20 cellular contexts compared by ENCODE assay signal in genomic region chr7:71761336-71761735, GRCh38.
DNase-seq lines count a peak whose midpoint lies in the region; ATAC-seq, FAIRE-seq and TF ChIP-seq lines count a peak whose summit lies in the region.
"Had no signal": no experiment of that assay in that cellular context is flagged by ENCODE, and none has a peak within 500 bp of the region (broad histone marks: within the 10 kb centered on the region; RNA-seq: fewer than 3 reads in every experiment).

No MANE protein-coding gene starts in this region.

- H3K9me3 Mint-ChIP-seq in activated T-helper 1 cell treated with anti-CD3 and anti-CD28 coated beads, Interleukin-12 subunit alpha, Interleukin-12 subunit beta, Interleukin-2, Interleukin-4 antibody, amounts not matched to agents 30 ng/mL and 10 ng/mL and 1 ng/mL, durations not matched to agents 14 hours and 24 hours and 36 hours = peaks cover 15% of the 10 kb centered on the region

- no peak overlapping the region for H3K9ac ChIP-seq in K562 (ENCODE audit: insufficient read depth in 1 of 2, low read depth in 2 of 2, low read length in 2 of 2)
- H3K9ac ChIP-seq: BLaER1 had no signal

- no peaks in the 10 kb centered on the region for H3K4me1 Mint-ChIP-seq in activated T-helper 1 cell treated with anti-CD3 and anti-CD28 coated beads, Interleukin-12 subunit alpha, Interleukin-12 subunit beta, Interleukin-2, Interleukin-4 antibody, amounts not matched to agents 30 ng/mL and 10 ng/mL and 1 ng/mL, durations not matched to agents 14 hours and 24 hours and 36 hours (ENCODE audit: low read depth)
- H3K4me1 Mint-ChIP-seq: CD14-positive monocyte; CD4-positive, alpha-beta memory T cell; CD4-positive, CD25-positive, alpha-beta regulatory T cell; CD8-positive, alpha-beta memory T cell had no signal

- H3K4me3 Mint-ChIP-seq in activated T-helper 1 cell treated with anti-CD3 and anti-CD28 coated beads, Interleukin-12 subunit alpha, Interleukin-12 subunit beta, Interleukin-2, Interleukin-4 antibody, amounts not matched to agents 30 ng/mL and 10 ng/mL and 1 ng/mL, durations not matched to agents 14 hours and 24 hours and 36 hours = no peak overlapping the region
- H3K4me3 Mint-ChIP-seq: CD14-positive monocyte; CD4-positive, alpha-beta memory T cell; CD4-positive, CD25-positive, alpha-beta regulatory T cell; CD8-positive, alpha-beta memory T cell had no signal

- no peaks in the 10 kb centered on the region for H3K79me2 ChIP-seq in K562 (ENCODE audit: control insufficient read depth, insufficient read depth, low read length)

- H3K27ac ChIP-seq in K562 (ENCODE audit: extremely low read depth, low read depth, low read length) = no peak overlapping the region
- H3K27ac ChIP-seq: BLaER1 had no signal

- no peak for FAIRE-seq in K562 (lab: Jason Lieb, UNC)
- FAIRE-seq: GM12891, GM18507 had no signal

- no peaks in the 10 kb centered on the region for H3K27me3 ChIP-seq in K562 (ENCODE audit: control insufficient read depth in 2 of 2, insufficient read depth in 2 of 2, low read length in 2 of 2)
- H3K27me3 ChIP-seq: BE2C, BLaER1 had no signal

- no peak for TF ChIP-seq EP300 in K562 (IDR thresholded peaks at IDR 0.05; ENCODE audit: low read length)

- no peak overlapping the region for H2AFZ ChIP-seq in K562 (ENCODE audit: low read depth, low read length)

- H3K36me3 ChIP-seq in K562 (ENCODE audit: control insufficient read depth, insufficient read depth, low read length) = no peaks in the 10 kb centered on the region
- H3K36me3 ChIP-seq: BE2C, BLaER1 had no signal

- no peak for ATAC-seq in K562

- no peak for TF ChIP-seq POLR2A in K562 (conservative IDR thresholded peaks at IDR 0.05)

- no peak overlapping the region for H3K4me3 ChIP-seq in K562
- H3K4me3 ChIP-seq: BLaER1 had no signal

- DNase-seq in NCI-H2171 treated with DMSO at 0.1 percent for 48 hours (lab: John Stamatoyannopoulos, UW) (peak; percentile 11), NCI-H2171 (lab: John Stamatoyannopoulos, UW) (no peak), K562 (ENCODE audit: extremely low read depth in 1 of 4, low spot score in 3 of 4) (no peak), DMS114 treated with DMSO at 0.1 percent for 48 hours (lab: John Stamatoyannopoulos, UW; ENCODE audit: unreplicated experiment) (no peak), GM13977 (ENCODE audit: low spot score) (no peak)
- DNase-seq in activated T-helper 1 cell treated with anti-CD3 and anti-CD28 coated beads, Interleukin-12 subunit alpha, Interleukin-12 subunit beta, Interleukin-2, Interleukin-4 antibody, amounts not matched to agents 30 ng/mL and 10 ng/mL and 1 ng/mL, durations not matched to agents 14 hours and 24 hours and 36 hours (ENCODE audit: low spot score) = no peak
- DNase-seq: 8988T; ACHN; BE2C; C1 segment of cervical spinal cord; CD4-positive, alpha-beta memory T cell; CD4-positive, CD25-positive, alpha-beta regulatory T cell; CD8-positive, alpha-beta memory T cell; COR-L47; DMS79 treated with DMSO at 0.1 percent for 48 hours; GF-D8 had no signal

- no peaks in the 10 kb centered on the region for H3K27me3 Mint-ChIP-seq in activated T-helper 1 cell treated with anti-CD3 and anti-CD28 coated beads, Interleukin-12 subunit alpha, Interleukin-12 subunit beta, Interleukin-2, Interleukin-4 antibody, amounts not matched to agents 30 ng/mL and 10 ng/mL and 1 ng/mL, durations not matched to agents 14 hours and 24 hours and 36 hours (ENCODE audit: insufficient read depth)
- H3K27me3 Mint-ChIP-seq: CD4-positive, CD25-positive, alpha-beta regulatory T cell had no signal

- no peak overlapping the region for H3K4me2 ChIP-seq in K562 (ENCODE audit: insufficient read depth, low read length)
- H3K4me2 ChIP-seq: BLaER1 had no signal

- CTCF ChIA-PET in K562 (lab: Yijun Ruan, JAX; ENCODE audit: low intra/inter-chr PET ratio) = interaction anchor here (0.6 kb wide), 1 partner anchor 437 kb away, joined by 3 read pairs; no protein-coding TSS in a partner anchor

- TF ChIP-seq CTCF in K562 (IDR thresholded peaks at IDR 0.05 in 2 of 3, conservative IDR thresholded peaks at IDR 0.05 in 1 of 3; ENCODE audit: insufficient read depth in 2 of 3, low read depth in 1 of 3, low read length in 3 of 3) = no peak
- TF ChIP-seq CTCF in GM13977 (IDR thresholded peaks at IDR 0.05; ENCODE audit: extremely low read depth, insufficient read depth, missing control alignments) = no peak

- H3K9me1 ChIP-seq in K562 (ENCODE audit: control insufficient read depth, insufficient read depth, low read length) = no peaks in the 10 kb centered on the region

- intact Hi-C loops in activated T-helper 1 cell treated with anti-CD3 and anti-CD28 coated beads, Interleukin-12 subunit alpha, Interleukin-12 subunit beta, Interleukin-2, Interleukin-4 antibody, amounts not matched to agents 30 ng/mL and 10 ng/mL and 1 ng/mL, durations not matched to agents 14 hours and 24 hours and 36 hours (cut with micrococcal nuclease) = no loop called here
- intact Hi-C loops in K562 (cut with micrococcal nuclease) = no loop called here

- in situ Hi-C loops in K562 (cut with MboI) (no loop called here), GM13977 (cut with MboI; ENCODE audit: low pct_unique_long_range_greater_than_20kb, low sequenced_read_pairs, unreplicated experiment) (no loop called here)

- no peaks in the 10 kb centered on the region for H4K20me1 ChIP-seq in K562 (replicated peaks; ENCODE audit: control insufficient read depth, insufficient read depth, low read length)
- H4K20me1 ChIP-seq: BLaER1 had no signal

- POLR2A ChIA-PET in K562 (lab: Yijun Ruan, JAX) = interaction anchor here (0.6 kb wide), 1 partner anchor 515 kb away, joined by 3 read pairs; no protein-coding TSS in a partner anchor

- no peak for TF ChIP-seq RAD21 in K562 (CRISPR knock-in tag; conservative IDR thresholded peaks at IDR 0.05 in 1 of 2, IDR thresholded peaks at IDR 0.05 in 1 of 2)

- no peaks in the 10 kb centered on the region for H3K36me3 Mint-ChIP-seq in activated T-helper 1 cell treated with anti-CD3 and anti-CD28 coated beads, Interleukin-12 subunit alpha, Interleukin-12 subunit beta, Interleukin-2, Interleukin-4 antibody, amounts not matched to agents 30 ng/mL and 10 ng/mL and 1 ng/mL, durations not matched to agents 14 hours and 24 hours and 36 hours (ENCODE audit: low read depth)
- H3K36me3 Mint-ChIP-seq: CD14-positive monocyte; CD4-positive, alpha-beta memory T cell; CD4-positive, CD25-positive, alpha-beta regulatory T cell; CD8-positive, alpha-beta memory T cell had no signal

- H3K4me1 ChIP-seq in K562 (replicated peaks in 1 of 2; ENCODE audit: control insufficient read depth in 2 of 2, insufficient read depth in 2 of 2, low read length in 2 of 2) = no peaks in the 10 kb centered on the region
- H3K4me1 ChIP-seq: BE2C, BLaER1 had no signal

- H3K27ac Mint-ChIP-seq in activated T-helper 1 cell treated with anti-CD3 and anti-CD28 coated beads, Interleukin-12 subunit alpha, Interleukin-12 subunit beta, Interleukin-2, Interleukin-4 antibody, amounts not matched to agents 30 ng/mL and 10 ng/mL and 1 ng/mL, durations not matched to agents 14 hours and 24 hours and 36 hours = peak overlapping the region; percentile 16
- H3K27ac Mint-ChIP-seq: CD14-positive monocyte; CD4-positive, CD25-positive, alpha-beta regulatory T cell had no signal

- peaks cover 5% of the 10 kb centered on the region for H3K9me3 ChIP-seq in K562 (replicated peaks; ENCODE audit: control insufficient read depth, insufficient read depth, low read depth, low read length)
- H3K9me3 ChIP-seq: BE2C had no signal

- no TSS peak for BruUV-seq in K562 (replicated peaks; lab: Mats Ljungman, UMichigan)

TF ChIP-seq in K562, 482 proteins besides CTCF, POLR2A, EP300 and RAD21 (continues in another document):
- TF ChIP-seq RFX7 (CRISPR knock-in tag; IDR thresholded peaks at IDR 0.05) (no peak), PTTG1 (tag; IDR thresholded peaks at IDR 0.05; ENCODE audit: low read depth) (no peak), TRIM28 (IDR thresholded peaks at IDR 0.05) (peak; percentile 74; the same call in 1 of the 2 replicates), ZNF551 (CRISPR knock-in tag; IDR thresholded peaks at IDR 0.05) (no peak), SP1 (CRISPR knock-in tag; IDR thresholded peaks at IDR 0.05) (no peak), CBX5 (IDR thresholded peaks at IDR 0.05; ENCODE audit: borderline replicate concordance, low read depth) (0 out of 2 replicates have a peak, but pooled peaks have one; percentile 66), ZNF518B (CRISPR knock-in tag; IDR thresholded peaks at IDR 0.05) (no peak)
